8 cellular contexts compared by ENCODE assay signal in the genomic region with DNA sequence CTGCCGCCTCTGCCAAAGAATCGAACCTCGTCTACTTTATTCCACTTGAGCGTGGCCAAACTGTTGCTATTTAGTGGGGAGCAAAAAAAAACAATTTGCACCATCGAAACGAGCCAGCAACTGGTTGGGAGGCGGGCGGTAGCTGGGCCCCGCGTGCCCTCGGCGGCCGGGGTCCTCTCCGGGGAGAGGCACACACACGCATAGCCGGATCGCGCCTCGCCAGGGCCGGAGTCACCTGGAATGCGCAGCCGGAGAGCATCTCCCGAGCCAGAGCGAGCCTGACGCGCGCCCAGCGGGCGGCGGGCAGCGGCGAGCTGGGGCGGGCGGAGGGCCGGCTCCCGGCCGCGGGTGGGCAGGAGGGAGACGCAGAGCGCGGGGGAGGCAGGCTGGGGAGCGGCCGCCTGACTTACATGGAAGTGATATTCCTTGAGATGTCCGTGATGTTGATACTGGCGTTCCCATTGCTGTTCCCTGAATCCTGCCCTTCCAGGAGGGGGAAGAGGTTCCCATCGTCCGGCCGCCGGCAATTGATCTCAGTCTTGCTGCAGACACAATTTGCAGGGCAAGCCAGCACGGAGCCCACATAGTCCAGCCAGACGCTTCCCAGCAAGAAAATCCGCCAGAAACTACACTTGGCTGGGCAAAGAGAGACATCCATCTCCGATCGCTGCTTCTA. TPM values are rescaled to one million over a fixed set of nuclear protein-coding genes. Genes with fewer than 3 reads are reported as not detected.
A peak's percentile ranks its signal among the peaks of the same experiment; 100 is the strongest.
DNase-seq lines count a peak whose midpoint lies in the region; ATAC-seq and TF ChIP-seq lines count a peak whose summit lies in the region.

No MANE protein-coding gene starts in this region.

- H3K9me3 ChIP-seq in AG04450 (ENCODE audit: control insufficient read depth, insufficient read depth, low read length) (peaks cover 5% of the 10 kb centered on the region; the same call in 1 of the 2 replicates), HUES64 (ENCODE audit: insufficient read depth, low read depth, low read length) (no peaks in the 10 kb centered on the region), aorta (ENCODE audit: control insufficient read depth, low read length) (no peaks in the 10 kb centered on the region), HAP-1 (0 out of 2 replicates have a peak, but pooled peaks cover 2% of the 10 kb centered on the region)

- H3K4me3 ChIP-seq in AG04450 (ENCODE audit: low read depth, low read length) (peak overlapping the region; percentile 35; the same call in 1 of the 2 replicates), HUES64 (ENCODE audit: low read length) (peak overlapping the region; percentile 58), aorta (ENCODE audit: low read length in 2 of 2) (peak overlapping the region; percentile 80 to 85), HAP-1 (no peak overlapping the region)

- POLR2A ChIA-PET in AG04450 (lab: Yijun Ruan, JAX), result no interaction called here

- no peak for TF ChIP-seq CTCF in AG04450 (IDR thresholded peaks at IDR 0.05; ENCODE audit: low read depth, low read length)

- no peak overlapping the region for H3K9ac ChIP-seq in HUES64 (ENCODE audit: low read depth, low read length)

- peaks cover 28% of the 10 kb centered on the region for H3K27me3 Mint-ChIP-seq in memory B cell

- no peak for ATAC-seq in memory B cell (ENCODE audit: low read depth)
- peak; percentile 77 for ATAC-seq in aorta (ENCODE audit: low FRiP score)
- ATAC-seq in GM18511 (IDR thresholded peaks at IDR 0.05; ENCODE audit: unreplicated experiment), result no peak

- H3K36me3 Mint-ChIP-seq in memory B cell, result peaks cover 2% of the 10 kb centered on the region

- DNase-seq in AG04450 (ENCODE audit: low read depth, low spot score) (no peak), dermis blood vessel endothelial cell (peak; percentile 36), memory B cell (ENCODE audit: low spot score in 2 of 2) (no peak), aorta (peak; percentile 68 to 90), HAP-1 (ENCODE audit: low spot score in 2 of 2) (no peak)
- no peak for DNase-seq in stimulated activated CD4-positive, alpha-beta T cell treated with anti-CD3 and anti-CD28 coated beads, Interleukin-4, amount 100 ng/mL, for 1 hour

- H3K27ac ChIP-seq in AG04450 (ENCODE audit: low read depth, low read length), result no peak overlapping the region
- no peak overlapping the region for H3K27ac ChIP-seq in HUES64 (ENCODE audit: low read depth, low read length)
- peak overlapping the region; percentile 63 to 88 for H3K27ac ChIP-seq in aorta (ENCODE audit: low read depth in 1 of 2, low read length in 2 of 2)

- intact Hi-C loops in aorta (cut with DNase I), result loop anchor here (5.0 to 10.0 kb wide), 4 partner anchors 199 to 583 kb away; no protein-coding TSS in a partner anchor

- H3K4me1 ChIP-seq in HUES64 (ENCODE audit: insufficient read depth, low read length) (peaks cover 4% of the 10 kb centered on the region; the same call in 1 of the 2 replicates), aorta (ENCODE audit: control insufficient read depth in 1 of 2, insufficient read depth in 2 of 2, low read length in 2 of 2) (no peaks in the 10 kb centered on the region), HAP-1 (no peaks in the 10 kb centered on the region)

- no peaks in the 10 kb centered on the region for H3K9me3 Mint-ChIP-seq in memory B cell

- H3K27ac Mint-ChIP-seq in memory B cell, result no peak overlapping the region

- peak overlapping the region; percentile 29 for H3K4me3 Mint-ChIP-seq in memory B cell

- H3K36me3 ChIP-seq in HUES64 (ENCODE audit: insufficient read depth, low read length) (no peaks in the 10 kb centered on the region), aorta (ENCODE audit: control insufficient read depth in 1 of 2, insufficient read depth in 2 of 2, low read length in 1 of 2) (no peaks in the 10 kb centered on the region), HAP-1 (replicated peaks) (no peaks in the 10 kb centered on the region)

- H3K27me3 ChIP-seq in AG04450 (ENCODE audit: control insufficient read depth, insufficient read depth, low read length), result peaks cover 48% of the 10 kb centered on the region
- H3K27me3 ChIP-seq in HUES64 (ENCODE audit: insufficient read depth, low read length), result peaks cover 54% of the 10 kb centered on the region
- H3K27me3 ChIP-seq in aorta (ENCODE audit: control insufficient read depth in 1 of 2, insufficient read depth in 2 of 2, low read length in 1 of 2), result no peaks in the 10 kb centered on the region
- peaks cover 73% of the 10 kb centered on the region for H3K27me3 ChIP-seq in HAP-1 (ENCODE audit: low read depth)

- H3K4me1 Mint-ChIP-seq in memory B cell, result peaks cover 8% of the 10 kb centered on the region

- whole genome bisulfite sequencing in HUES64, result under 1% methylated on average over 54 of the region's 54 CpGs
- 1% methylated on average over 49 to 54 of the region's 54 CpGs for WGBS in aorta, 2 donors

- in situ Hi-C loops in HAP-1 (cut with MboI; ENCODE audit: low sequenced_read_pairs), result no loop called here

- CTCF ChIA-PET in AG04450 (lab: Charles Lee), result interaction anchor here (0.6 kb wide), 1 partner anchor 263 kb away, joined by 3 read pairs; no protein-coding TSS in a partner anchor

RNA-seq across cellular contexts. Expression of gene NTRK3, which starts 0.9 kb away (rescaled TPM):
- 0.14 and 0.21 TPM in 2 replicates for polyA plus RNA-seq in AG04450 (2011; rRNA removed)
- 0.13 and 0.32 TPM in 2 replicates for polyA minus RNA-seq in AG04450 (2011; rRNA and poly(A)+ RNA removed)
- polyA plus RNA-seq in HUES64 (2013, experiment 1 of 2), result 2.2 TPM
- 2.0 TPM for polyA plus RNA-seq in HUES64 (2013, experiment 2 of 2)
- total RNA-seq in dermis blood vessel endothelial cell, result under 0.01 TPM in 1 of 2 replicates, not detected in the other
- 10 to 100 TPM; 79.2 to 79.9 TPM for total RNA-seq in aorta
- polyA plus RNA-seq in aorta, result 10 to 100 TPM in 1 of 2 donors, 1 to 10 TPM in 1; 8.9 to 84.0 TPM

Comparison
In these comparisons a context has a peak if more than half of its experiments do, and no peak if none do; other contexts are left out.
1. DNase-seq: peak in dermis blood vessel endothelial cell (single experiment) and aorta (2 of 2); none in AG04450 (single experiment), memory B cell (0 of 2), stimulated activated CD4-positive, alpha-beta T cell treated with anti-CD3 and anti-CD28 coated beads, Interleukin-4, amount 100 ng/mL, for 1 hour (single experiment) and HAP-1 (0 of 2).
2. H3K27ac ChIP-seq: peak in aorta (2 of 2); none in AG04450 (single experiment) and HUES64 (single experiment).
3. RNA of gene NTRK3, which starts 0.9 kb away (total RNA-seq): 79.2 to 79.9 TPM in aorta; under 0.01 TPM in dermis blood vessel endothelial cell; every median in the first group is over 10 times any median in the second.